ENCODE assay signal across 2 cellular contexts in the genomic region with DNA sequence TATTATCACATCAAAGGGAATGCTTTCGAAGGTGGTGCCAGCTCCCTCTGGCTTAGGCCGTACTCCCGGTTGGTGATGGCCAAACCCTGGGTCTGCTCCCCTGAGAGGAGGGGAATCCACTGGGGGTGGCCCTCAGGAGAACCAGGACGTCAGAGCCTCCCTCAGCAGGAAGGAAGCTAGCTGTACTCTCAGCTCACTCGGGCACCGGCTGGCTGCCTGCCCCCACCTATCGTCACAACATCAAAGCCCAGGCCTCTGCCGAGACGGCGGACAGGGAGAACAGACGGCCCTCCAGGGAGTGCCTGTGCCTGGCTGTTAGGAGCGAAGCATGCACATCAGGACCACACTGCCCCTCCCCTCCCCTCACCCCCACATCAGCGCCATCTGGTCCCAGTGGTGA.
TF ChIP-seq lines count a peak whose summit lies in the region.

No MANE protein-coding gene starts in this region.

TF ChIP-seq in GM23338, 12 proteins besides CTCF, POLR2A, EP300 and RAD21:
- TF ChIP-seq, protein P1, sequence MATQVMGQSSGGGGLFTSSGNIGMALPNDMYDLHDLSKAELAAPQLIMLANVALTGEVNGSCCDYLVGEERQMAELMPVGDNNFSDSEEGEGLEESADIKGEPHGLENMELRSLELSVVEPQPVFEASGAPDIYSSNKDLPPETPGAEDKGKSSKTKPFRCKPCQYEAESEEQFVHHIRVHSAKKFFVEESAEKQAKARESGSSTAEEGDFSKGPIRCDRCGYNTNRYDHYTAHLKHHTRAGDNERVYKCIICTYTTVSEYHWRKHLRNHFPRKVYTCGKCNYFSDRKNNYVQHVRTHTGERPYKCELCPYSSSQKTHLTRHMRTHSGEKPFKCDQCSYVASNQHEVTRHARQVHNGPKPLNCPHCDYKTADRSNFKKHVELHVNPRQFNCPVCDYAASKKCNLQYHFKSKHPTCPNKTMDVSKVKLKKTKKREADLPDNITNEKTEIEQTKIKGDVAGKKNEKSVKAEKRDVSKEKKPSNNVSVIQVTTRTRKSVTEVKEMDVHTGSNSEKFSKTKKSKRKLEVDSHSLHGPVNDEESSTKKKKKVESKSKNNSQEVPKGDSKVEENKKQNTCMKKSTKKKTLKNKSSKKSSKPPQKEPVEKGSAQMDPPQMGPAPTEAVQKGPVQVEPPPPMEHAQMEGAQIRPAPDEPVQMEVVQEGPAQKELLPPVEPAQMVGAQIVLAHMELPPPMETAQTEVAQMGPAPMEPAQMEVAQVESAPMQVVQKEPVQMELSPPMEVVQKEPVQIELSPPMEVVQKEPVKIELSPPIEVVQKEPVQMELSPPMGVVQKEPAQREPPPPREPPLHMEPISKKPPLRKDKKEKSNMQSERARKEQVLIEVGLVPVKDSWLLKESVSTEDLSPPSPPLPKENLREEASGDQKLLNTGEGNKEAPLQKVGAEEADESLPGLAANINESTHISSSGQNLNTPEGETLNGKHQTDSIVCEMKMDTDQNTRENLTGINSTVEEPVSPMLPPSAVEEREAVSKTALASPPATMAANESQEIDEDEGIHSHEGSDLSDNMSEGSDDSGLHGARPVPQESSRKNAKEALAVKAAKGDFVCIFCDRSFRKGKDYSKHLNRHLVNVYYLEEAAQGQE (IDR thresholded peaks at IDR 0.05; ENCODE audit: unreplicated experiment): no peak
- TF ChIP-seq ZNF331 (CRISPR knock-in tag; IDR thresholded peaks at IDR 0.05; ENCODE audit: low read depth): no peak
- TF ChIP-seq POLR2AphosphoS5 (IDR thresholded peaks at IDR 0.05; ENCODE audit: low read depth): no peak
- TF ChIP-seq JUNB (IDR thresholded peaks at IDR 0.05; ENCODE audit: unreplicated experiment): no peak

TF ChIP-seq in K562, 482 proteins besides CTCF, POLR2A, EP300 and RAD21:
- TF ChIP-seq FOXA1 (IDR thresholded peaks at IDR 0.05; ENCODE audit: borderline replicate concordance): no peak
- TF ChIP-seq, protein P2, sequence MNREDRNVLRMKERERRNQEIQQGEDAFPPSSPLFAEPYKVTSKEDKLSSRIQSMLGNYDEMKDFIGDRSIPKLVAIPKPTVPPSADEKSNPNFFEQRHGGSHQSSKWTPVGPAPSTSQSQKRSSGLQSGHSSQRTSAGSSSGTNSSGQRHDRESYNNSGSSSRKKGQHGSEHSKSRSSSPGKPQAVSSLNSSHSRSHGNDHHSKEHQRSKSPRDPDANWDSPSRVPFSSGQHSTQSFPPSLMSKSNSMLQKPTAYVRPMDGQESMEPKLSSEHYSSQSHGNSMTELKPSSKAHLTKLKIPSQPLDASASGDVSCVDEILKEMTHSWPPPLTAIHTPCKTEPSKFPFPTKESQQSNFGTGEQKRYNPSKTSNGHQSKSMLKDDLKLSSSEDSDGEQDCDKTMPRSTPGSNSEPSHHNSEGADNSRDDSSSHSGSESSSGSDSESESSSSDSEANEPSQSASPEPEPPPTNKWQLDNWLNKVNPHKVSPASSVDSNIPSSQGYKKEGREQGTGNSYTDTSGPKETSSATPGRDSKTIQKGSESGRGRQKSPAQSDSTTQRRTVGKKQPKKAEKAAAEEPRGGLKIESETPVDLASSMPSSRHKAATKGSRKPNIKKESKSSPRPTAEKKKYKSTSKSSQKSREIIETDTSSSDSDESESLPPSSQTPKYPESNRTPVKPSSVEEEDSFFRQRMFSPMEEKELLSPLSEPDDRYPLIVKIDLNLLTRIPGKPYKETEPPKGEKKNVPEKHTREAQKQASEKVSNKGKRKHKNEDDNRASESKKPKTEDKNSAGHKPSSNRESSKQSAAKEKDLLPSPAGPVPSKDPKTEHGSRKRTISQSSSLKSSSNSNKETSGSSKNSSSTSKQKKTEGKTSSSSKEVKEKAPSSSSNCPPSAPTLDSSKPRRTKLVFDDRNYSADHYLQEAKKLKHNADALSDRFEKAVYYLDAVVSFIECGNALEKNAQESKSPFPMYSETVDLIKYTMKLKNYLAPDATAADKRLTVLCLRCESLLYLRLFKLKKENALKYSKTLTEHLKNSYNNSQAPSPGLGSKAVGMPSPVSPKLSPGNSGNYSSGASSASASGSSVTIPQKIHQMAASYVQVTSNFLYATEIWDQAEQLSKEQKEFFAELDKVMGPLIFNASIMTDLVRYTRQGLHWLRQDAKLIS (CRISPR knock-in tag; IDR thresholded peaks at IDR 0.05): no peak
- TF ChIP-seq FOXM1 (IDR thresholded peaks at IDR 0.05; ENCODE audit: low read depth): no peak
- TF ChIP-seq FOXM1 (CRISPR knock-in tag; IDR thresholded peaks at IDR 0.05; ENCODE audit: low read depth): no peak
- TF ChIP-seq ZNF140 (CRISPR knock-in tag; IDR thresholded peaks at IDR 0.05): no peak
- TF ChIP-seq, protein P3, sequence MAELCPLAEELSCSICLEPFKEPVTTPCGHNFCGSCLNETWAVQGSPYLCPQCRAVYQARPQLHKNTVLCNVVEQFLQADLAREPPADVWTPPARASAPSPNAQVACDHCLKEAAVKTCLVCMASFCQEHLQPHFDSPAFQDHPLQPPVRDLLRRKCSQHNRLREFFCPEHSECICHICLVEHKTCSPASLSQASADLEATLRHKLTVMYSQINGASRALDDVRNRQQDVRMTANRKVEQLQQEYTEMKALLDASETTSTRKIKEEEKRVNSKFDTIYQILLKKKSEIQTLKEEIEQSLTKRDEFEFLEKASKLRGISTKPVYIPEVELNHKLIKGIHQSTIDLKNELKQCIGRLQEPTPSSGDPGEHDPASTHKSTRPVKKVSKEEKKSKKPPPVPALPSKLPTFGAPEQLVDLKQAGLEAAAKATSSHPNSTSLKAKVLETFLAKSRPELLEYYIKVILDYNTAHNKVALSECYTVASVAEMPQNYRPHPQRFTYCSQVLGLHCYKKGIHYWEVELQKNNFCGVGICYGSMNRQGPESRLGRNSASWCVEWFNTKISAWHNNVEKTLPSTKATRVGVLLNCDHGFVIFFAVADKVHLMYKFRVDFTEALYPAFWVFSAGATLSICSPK (IDR thresholded peaks at IDR 0.05; ENCODE audit: borderline replicate concordance): no peak
- no peak for TF ChIP-seq DNMT1 (IDR thresholded peaks at IDR 0.05)
- no peak for TF ChIP-seq MIER1 (IDR thresholded peaks at IDR 0.05; ENCODE audit: low read depth)
- TF ChIP-seq, protein P4, sequence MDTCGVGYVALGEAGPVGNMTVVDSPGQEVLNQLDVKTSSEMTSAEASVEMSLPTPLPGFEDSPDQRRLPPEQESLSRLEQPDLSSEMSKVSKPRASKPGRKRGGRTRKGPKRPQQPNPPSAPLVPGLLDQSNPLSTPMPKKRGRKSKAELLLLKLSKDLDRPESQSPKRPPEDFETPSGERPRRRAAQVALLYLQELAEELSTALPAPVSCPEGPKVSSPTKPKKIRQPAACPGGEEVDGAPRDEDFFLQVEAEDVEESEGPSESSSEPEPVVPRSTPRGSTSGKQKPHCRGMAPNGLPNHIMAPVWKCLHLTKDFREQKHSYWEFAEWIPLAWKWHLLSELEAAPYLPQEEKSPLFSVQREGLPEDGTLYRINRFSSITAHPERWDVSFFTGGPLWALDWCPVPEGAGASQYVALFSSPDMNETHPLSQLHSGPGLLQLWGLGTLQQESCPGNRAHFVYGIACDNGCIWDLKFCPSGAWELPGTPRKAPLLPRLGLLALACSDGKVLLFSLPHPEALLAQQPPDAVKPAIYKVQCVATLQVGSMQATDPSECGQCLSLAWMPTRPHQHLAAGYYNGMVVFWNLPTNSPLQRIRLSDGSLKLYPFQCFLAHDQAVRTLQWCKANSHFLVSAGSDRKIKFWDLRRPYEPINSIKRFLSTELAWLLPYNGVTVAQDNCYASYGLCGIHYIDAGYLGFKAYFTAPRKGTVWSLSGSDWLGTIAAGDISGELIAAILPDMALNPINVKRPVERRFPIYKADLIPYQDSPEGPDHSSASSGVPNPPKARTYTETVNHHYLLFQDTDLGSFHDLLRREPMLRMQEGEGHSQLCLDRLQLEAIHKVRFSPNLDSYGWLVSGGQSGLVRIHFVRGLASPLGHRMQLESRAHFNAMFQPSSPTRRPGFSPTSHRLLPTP (IDR thresholded peaks at IDR 0.05; ENCODE audit: borderline replicate concordance, extremely low read depth, insufficient read length): no peak
